Comparison of ENCODE assay signal across 11 cellular contexts in the genomic region with DNA sequence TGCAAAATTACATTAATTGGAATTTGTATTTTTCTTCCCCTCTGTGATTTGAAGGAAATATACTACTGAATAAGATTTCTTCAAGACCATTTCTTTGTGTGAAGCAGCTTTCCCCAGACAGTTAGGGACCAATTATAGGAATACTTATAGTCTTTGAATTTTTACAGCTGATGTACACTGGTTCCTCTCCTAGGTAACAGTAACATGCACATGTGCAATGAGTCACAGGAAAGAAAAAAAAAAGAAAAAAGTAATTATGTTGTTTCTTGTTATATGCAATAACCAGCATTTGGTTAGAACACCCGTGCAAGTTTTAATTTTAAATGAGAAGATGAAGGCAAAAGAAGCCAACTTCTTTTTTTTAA.
DNase-seq lines count a peak whose midpoint lies in the region; TF ChIP-seq lines count a peak whose summit lies in the region.
"Had no signal": no experiment of that assay in that cellular context is flagged by ENCODE, and none has a peak within 500 bp of the region (broad histone marks: within the 10 kb centered on the region; RNA-seq: fewer than 3 reads in every experiment).

No MANE protein-coding gene starts in this region.

- H3K36me3 Mint-ChIP-seq in endodermal cell (ENCODE audit: low read depth) (no peaks in the 10 kb centered on the region), mesothelial cell of epicardium (no peaks in the 10 kb centered on the region)

- H3K9ac ChIP-seq in endodermal cell (ENCODE audit: extremely low read depth, low read length, poor library complexity, severe bottlenecking): no peak overlapping the region

- H3K27me3 Mint-ChIP-seq in endodermal cell (ENCODE audit: insufficient read depth) (no peaks in the 10 kb centered on the region), mesothelial cell of epicardium (ENCODE audit: low read depth) (no peaks in the 10 kb centered on the region)

- no peak overlapping the region for H3K4me3 ChIP-seq in endodermal cell (ENCODE audit: low read length)

- no peak overlapping the region for H3K4me3 Mint-ChIP-seq in endodermal cell
- H3K4me3 Mint-ChIP-seq in mesothelial cell of epicardium: no peak overlapping the region

- no peak overlapping the region for H3K27ac Mint-ChIP-seq in endodermal cell
- peak overlapping the region; percentile 70 for H3K27ac Mint-ChIP-seq in mesothelial cell of epicardium

- TF ChIP-seq CTCF in endodermal cell (conservative IDR thresholded peaks at IDR 0.05): no peak
- no peak for TF ChIP-seq CTCF in mesothelial cell of epicardium (IDR thresholded peaks at IDR 0.05; ENCODE audit: unreplicated experiment)

- H3K9me3 Mint-ChIP-seq in endodermal cell (no peaks in the 10 kb centered on the region), mesothelial cell of epicardium (no peaks in the 10 kb centered on the region)

- peak; percentile 19 for DNase-seq in ACHN
- peak; percentile 9 for DNase-seq in KG1 (lab: John Stamatoyannopoulos, UW)
- no peak for DNase-seq in endodermal cell
- no peak for DNase-seq in mesothelial cell of epicardium (ENCODE audit: low spot score in 2 of 2, unreplicated experiment in 2 of 2)
- no peak for DNase-seq in activated naive CD4-positive, alpha-beta T cell treated with Interleukin-2 at 50 U/mL for 16 hours
- DNase-seq in epidermal melanocyte (ENCODE audit: insufficient read length, low spot score): no peak
- no peak for DNase-seq in NCI-H2081 treated with DMSO at 0.1 percent for 48 hours (lab: John Stamatoyannopoulos, UW)
- DNase-seq in stimulated activated CD8-positive, alpha-beta memory T cell treated with anti-CD3 and anti-CD28 coated beads, Interleukin-4, amount 100 ng/mL, for 48 hours: no peak
- DNase-seq: activated effector memory CD4-positive, alpha-beta T cell treated with anti-CD3 and anti-CD28 coated beads, Interleukin-2, amount 50 U/mL, for 16 hours; NCI-H187 had no signal

- H3K4me1 Mint-ChIP-seq in endodermal cell: peaks cover 12% of the 10 kb centered on the region
- H3K4me1 Mint-ChIP-seq in mesothelial cell of epicardium: peaks cover 39% of the 10 kb centered on the region

- H3K27ac ChIP-seq in endodermal cell (ENCODE audit: low read depth, low read length): peak overlapping the region; percentile 67
- H3K27ac ChIP-seq: HL-60 had no signal

- 89% methylated on average over 1 of the region's 1 CpG; no CpG with 5 or more reads in 1 of the 2 experiments for WGBS in endodermal cell (ENCODE audit: insufficient coverage in 1 of 2, insufficient read length in 1 of 2), 2 experiments

- in situ Hi-C loops in ACHN (cut with HindIII; ENCODE audit: low pct_ligation_motif_present, low pct_unique_long_range_greater_than_20kb, low sequenced_read_pairs): no loop called here

- H3K36me3 ChIP-seq in endodermal cell (ENCODE audit: control insufficient read depth, insufficient read depth, low read length): no peaks in the 10 kb centered on the region

- no peaks in the 10 kb centered on the region for H3K27me3 ChIP-seq in endodermal cell (ENCODE audit: control insufficient read depth, insufficient read depth, low read length, poor library complexity, severe bottlenecking)

- no peaks in the 10 kb centered on the region for H3K4me1 ChIP-seq in endodermal cell (ENCODE audit: control insufficient read depth, insufficient read depth, low read length)

- H3K9me3 ChIP-seq in endodermal cell (ENCODE audit: control insufficient read depth, low read length): no peaks in the 10 kb centered on the region

Comparison
In these comparisons a context has a peak if more than half of its experiments do, and no peak if none do; other contexts are left out.
1. DNase-seq: peak in ACHN (single experiment) and KG1 (single experiment); none in endodermal cell (single experiment), mesothelial cell of epicardium (0 of 2), activated naive CD4-positive, alpha-beta T cell treated with Interleukin-2 at 50 U/mL for 16 hours (single experiment), epidermal melanocyte (single experiment), NCI-H2081 treated with DMSO at 0.1 percent for 48 hours (single experiment) and stimulated activated CD8-positive, alpha-beta memory T cell treated with anti-CD3 and anti-CD28 coated beads, Interleukin-4, amount 100 ng/mL, for 48 hours (single experiment).